ENCODE assay signal across 8 cellular contexts in the genomic region with DNA sequence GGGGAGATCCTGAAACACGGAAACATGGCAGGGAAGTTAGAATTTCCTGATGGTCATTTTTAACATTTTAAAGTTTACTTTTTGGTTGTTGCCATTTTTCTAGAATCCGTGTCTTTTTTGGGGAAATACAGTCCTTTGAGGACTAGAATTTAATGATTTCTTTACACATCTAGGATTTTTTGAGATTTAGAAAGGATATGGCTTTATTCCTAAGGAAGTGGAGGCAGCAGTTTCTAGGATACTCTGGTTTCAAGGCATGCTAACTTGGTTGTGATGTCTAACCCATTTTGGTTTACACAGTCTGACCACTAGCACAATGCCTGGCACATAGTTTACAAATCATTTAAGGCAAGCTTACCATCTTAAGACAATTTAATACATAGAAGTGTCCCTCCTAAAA. TPM values are rescaled to one million over a fixed set of nuclear protein-coding genes. Genes with fewer than 3 reads are reported as not detected.
DNase-seq lines count a peak whose midpoint lies in the region; ATAC-seq and TF ChIP-seq lines count a peak whose summit lies in the region.

No MANE protein-coding gene starts in this region.

- TF ChIP-seq CTCF in adrenal gland (IDR thresholded peaks at IDR 0.05) (no peak), left lung (IDR thresholded peaks at IDR 0.05) (no peak)

- H3K27me3 ChIP-seq in adrenal gland (no peaks in the 10 kb centered on the region), left lung (no peaks in the 10 kb centered on the region), thymus (ENCODE audit: control insufficient read depth, insufficient read depth) (no peaks in the 10 kb centered on the region)

- H3K27ac ChIP-seq in adrenal gland (peak overlapping the region in 3 of 5 donors; percentile 97 to 100 (median 99)), left lung (peak overlapping the region; percentile 99 to 100), thymus (ENCODE audit: low read depth) (peak overlapping the region; percentile 54)

- H3K9me3 Mint-ChIP-seq in activated T-cell treated with anti-CD3 and anti-CD28 coated beads, Interleukin-2, amount 50 U/mL, for 72 hours, result no peaks in the 10 kb centered on the region

- intact Hi-C loops in adrenal gland (cut with DNase I), result no loop called here
- intact Hi-C loops in left lung (cut with DNase I), result no loop called here

- peaks cover 59% of the 10 kb centered on the region for H3K4me1 Mint-ChIP-seq in activated T-cell treated with anti-CD3 and anti-CD28 coated beads, Interleukin-2, amount 50 U/mL, for 72 hours (ENCODE audit: low read depth)

- TF ChIP-seq POLR2A in adrenal gland (IDR thresholded peaks at IDR 0.05), result no peak

- H3K4me1 ChIP-seq in adrenal gland (replicated peaks in 1 of 2), result peaks cover 42 to 59% of the 10 kb centered on the region in 2 donors
- H3K4me1 ChIP-seq in left lung, result peaks cover 18 to 62% of the 10 kb centered on the region in 2 donors
- peaks cover 21% of the 10 kb centered on the region for H3K4me1 ChIP-seq in thymus (ENCODE audit: control insufficient read depth, insufficient read depth, low read length)

- no peak for ATAC-seq in activated T-cell treated with anti-CD3 and anti-CD28 coated beads, Interleukin-2, amount 50 U/mL, for 72 hours (replicated peaks in 1 of 2)
- ATAC-seq in left lung (no peak), HG03439 (IDR thresholded peaks at IDR 0.05; ENCODE audit: unreplicated experiment) (no peak), GM21529 (IDR thresholded peaks at IDR 0.05; ENCODE audit: unreplicated experiment) (no peak)

- H3K36me3 Mint-ChIP-seq in activated T-cell treated with anti-CD3 and anti-CD28 coated beads, Interleukin-2, amount 50 U/mL, for 72 hours (ENCODE audit: insufficient read depth in 2 of 2), result peaks cover 8 to 16% of the 10 kb centered on the region in 2 donors

- H3K4me3 ChIP-seq in adrenal gland (peak overlapping the region in 1 of 4 donors; percentile 91), left lung (peak overlapping the region; percentile 98 to 99), thymus (ENCODE audit: low read length) (peak overlapping the region; percentile 99)

- WGBS in adrenal gland, 4 donors, result 1 to 2% (median 2%) methylated on average over 2 of the region's 2 CpGs
- 9% methylated on average over 2 of the region's 2 CpGs for WGBS in thymus

- H3K27ac Mint-ChIP-seq in activated T-cell treated with anti-CD3 and anti-CD28 coated beads, Interleukin-2, amount 50 U/mL, for 72 hours, result peak overlapping the region; percentile 95

- no peak for DNase-seq in activated T-cell treated with anti-CD3 and anti-CD28 coated beads, Interleukin-2, amount 50 U/mL, for 72 hours
- no peak for DNase-seq in activated T-cell treated with anti-CD3 and anti-CD28 coated beads, Interleukin-2, amount 50 U/mL, for 48 hours
- DNase-seq in adrenal gland (no peak), left lung (no peak), amniotic stem cell (lab: John Stamatoyannopoulos, UW) (no peak)

- peak overlapping the region; percentile 97 for H3K4me3 Mint-ChIP-seq in activated T-cell treated with anti-CD3 and anti-CD28 coated beads, Interleukin-2, amount 50 U/mL, for 72 hours

- H3K27me3 Mint-ChIP-seq in activated T-cell treated with anti-CD3 and anti-CD28 coated beads, Interleukin-2, amount 50 U/mL, for 72 hours (ENCODE audit: low read depth), result no peaks in the 10 kb centered on the region

- H3K36me3 ChIP-seq in adrenal gland (replicated peaks in 1 of 2), result no peaks in the 10 kb centered on the region
- H3K36me3 ChIP-seq in left lung, result peaks cover 0 to 4% of the 10 kb centered on the region in 2 donors
- H3K36me3 ChIP-seq in thymus (ENCODE audit: control insufficient read depth, insufficient read depth), result no peaks in the 10 kb centered on the region

- H3K9me3 ChIP-seq in adrenal gland (replicated peaks in 1 of 3) (no peaks in the 10 kb centered on the region), left lung (no peaks in the 10 kb centered on the region), thymus (ENCODE audit: control insufficient read depth) (no peaks in the 10 kb centered on the region)

RNA-seq across cellular contexts. Expression of gene ZBTB2, which starts 1.1 kb away (rescaled TPM):
- total RNA-seq in activated T-cell treated with anti-CD3 and anti-CD28 coated beads, Interleukin-2, amount 50 U/mL, for 72 hours, result 10 to 100 TPM; 24.3 to 27.7 TPM
- total RNA-seq in adrenal gland, result 10 to 100 TPM in 2 of 8 donors, 1 to 10 TPM in 6; 4.9 to 11.0 (median 9.0) TPM
- polyA plus RNA-seq in adrenal gland, result 1 to 10 TPM; 7.1 to 8.6 (median 7.7) TPM
- total RNA-seq in left lung, result 10 to 100 TPM; 10.7 to 13.7 TPM
- 22.8 TPM for polyA plus RNA-seq in thymus

RNA-seq across cellular contexts. Expression of gene RMND1, which starts 59.5 kb away (rescaled TPM):
- total RNA-seq in activated T-cell treated with anti-CD3 and anti-CD28 coated beads, Interleukin-2, amount 50 U/mL, for 72 hours, result 10 to 100 TPM; 22.7 to 26.6 TPM
- total RNA-seq in adrenal gland (10 to 100 TPM; 19.1 to 62.4 (median 24.4) TPM), left lung (10 to 100 TPM; 16.0 to 17.4 TPM)
- polyA plus RNA-seq in adrenal gland (10 to 100 TPM; 24.7 to 30.2 (median 29.4) TPM), thymus (17.0 TPM)
